In the genomic region with DNA sequence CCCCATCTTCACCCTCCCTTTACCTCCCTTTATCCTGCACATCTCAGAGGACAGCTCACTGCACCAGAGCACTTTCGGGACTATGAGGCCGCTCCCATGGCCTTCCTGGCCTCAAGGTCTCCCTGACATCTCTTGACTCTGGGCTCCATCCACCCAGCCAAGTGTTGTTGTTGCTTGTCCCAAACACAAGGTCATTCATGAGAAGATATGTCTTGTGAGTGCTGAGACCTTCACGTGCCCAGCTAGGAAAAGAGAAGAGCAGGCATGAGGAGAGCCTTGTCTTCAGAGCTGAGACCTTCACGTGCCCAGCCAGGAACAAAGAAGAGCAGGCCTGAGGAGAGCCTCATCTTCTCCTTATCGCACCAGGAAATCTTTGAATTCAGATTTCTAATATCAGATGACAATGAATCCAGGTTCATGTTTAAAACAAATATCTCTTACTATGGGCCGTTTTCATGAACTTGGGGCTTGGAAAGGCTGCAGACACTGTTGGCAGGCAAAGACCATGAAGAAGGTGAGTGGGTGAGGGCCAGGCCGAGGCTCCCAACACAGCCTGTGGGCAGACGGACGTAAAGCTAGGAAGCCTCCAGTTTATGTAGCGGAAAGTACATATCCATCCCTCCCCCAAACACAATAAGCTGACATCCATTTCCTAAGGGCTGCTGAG, we compare ENCODE assay signal across 23 cellular contexts.
"Had no signal": no experiment of that assay in that cellular context is flagged by ENCODE, and none has a peak within 500 bp of the region (broad histone marks: within the 10 kb centered on the region; RNA-seq: fewer than 3 reads in every experiment).

No MANE protein-coding gene starts in this region.

- H3K36me3 Mint-ChIP-seq: activated naive CD4-positive, alpha-beta T cell treated with anti-CD3 and anti-CD28 coated beads, Interleukin-2, amount 50 U/mL, for 24 hours had no signal

- DNase-seq: activated CD4-positive, alpha-beta memory T cell treated with anti-CD3 and anti-CD28 coated beads, Interleukin-2, amount 10 ng/mL, durations not matched to agents 7 days and 5 days; activated CD4-positive, alpha-beta T cell treated with anti-CD3 and anti-CD28 coated beads for 48 hours; activated CD4-positive, CD25-positive, alpha-beta regulatory T cell; activated gamma-delta T cell; activated T-cell treated with anti-CD3 and anti-CD28 coated beads, Interleukin-2, amount 50 U/mL, for 4 hours; effector CD8-positive, alpha-beta T cell; heart left ventricle; kidney; naive B cell; stimulated activated CD4-positive, alpha-beta T cell treated with anti-CD3 and anti-CD28 coated beads, Interleukin-2, amount 100 ng/mL, for 24 hours; stimulated activated naive CD8-positive, alpha-beta T cell treated with anti-CD3 and anti-CD28 coated beads, Interleukin-15, Interleukin-2, amounts not matched to agents 100 U/mL and 50 U/mL, for 24 hours; substantia nigra; T-helper 1 cell; T-helper 9 cell had no signal

- H3K9me3 ChIP-seq: pancreas had no signal

- ATAC-seq: activated T-cell treated with anti-CD3 and anti-CD28 coated beads, Interleukin-2, amount 50 U/mL, for 4 hours; esophagus mucosa; gastroesophageal sphincter; heart left ventricle; left lobe of liver; mucosa of descending colon; pancreas; stimulated activated naive CD8-positive, alpha-beta T cell treated with anti-CD3 and anti-CD28 coated beads, Interleukin-15, Interleukin-2, amounts not matched to agents 100 U/mL and 50 U/mL, for 24 hours had no signal

- H3K27ac ChIP-seq: gastroesophageal sphincter, heart left ventricle, pancreas, tibial nerve had no signal

- H3K4me1 ChIP-seq: gastroesophageal sphincter, heart left ventricle, pancreas, tibial nerve had no signal

- H3K4me1 Mint-ChIP-seq: activated CD4-positive, alpha-beta memory T cell treated with anti-CD3 and anti-CD28 coated beads, Interleukin-2, amount 10 ng/mL, durations not matched to agents 7 days and 5 days; activated naive CD4-positive, alpha-beta T cell treated with anti-CD3 and anti-CD28 coated beads, Interleukin-2, amount 50 U/mL, for 24 hours; memory B cell; naive B cell had no signal

- H3K9me3 Mint-ChIP-seq: activated naive CD4-positive, alpha-beta T cell treated with anti-CD3 and anti-CD28 coated beads, Interleukin-2, amount 50 U/mL, for 24 hours had no signal

- H3K27ac Mint-ChIP-seq: activated CD4-positive, alpha-beta memory T cell treated with anti-CD3 and anti-CD28 coated beads, Interleukin-2, amount 10 ng/mL, durations not matched to agents 7 days and 5 days; activated naive CD4-positive, alpha-beta T cell treated with anti-CD3 and anti-CD28 coated beads, Interleukin-2, amount 50 U/mL, for 24 hours; dendritic cell treated with granulocyte-macrophage colony-stimulating factor and Interleukin-4, amounts not matched to agents 40 ng/mL and 50 ng/mL, for 4 days; memory B cell had no signal

- H3K27me3 ChIP-seq: gastroesophageal sphincter, pancreas, tibial nerve had no signal

- H3K4me3 Mint-ChIP-seq: activated CD4-positive, alpha-beta memory T cell treated with anti-CD3 and anti-CD28 coated beads, Interleukin-2, amount 10 ng/mL, durations not matched to agents 7 days and 5 days; activated naive CD4-positive, alpha-beta T cell treated with anti-CD3 and anti-CD28 coated beads, Interleukin-2, amount 50 U/mL, for 24 hours; activated T-cell treated with anti-CD3 and anti-CD28 coated beads, Interleukin-2, amount 50 U/mL, for 4 hours; dendritic cell treated with granulocyte-macrophage colony-stimulating factor and Interleukin-4, amounts not matched to agents 40 ng/mL and 50 ng/mL, for 4 days; memory B cell had no signal

- H3K4me3 ChIP-seq: gastroesophageal sphincter, heart left ventricle, mucosa of descending colon, pancreas, tibial nerve had no signal

- H3K36me3 ChIP-seq: gastroesophageal sphincter, heart left ventricle, pancreas, tibial nerve had no signal
